In the genomic region with DNA sequence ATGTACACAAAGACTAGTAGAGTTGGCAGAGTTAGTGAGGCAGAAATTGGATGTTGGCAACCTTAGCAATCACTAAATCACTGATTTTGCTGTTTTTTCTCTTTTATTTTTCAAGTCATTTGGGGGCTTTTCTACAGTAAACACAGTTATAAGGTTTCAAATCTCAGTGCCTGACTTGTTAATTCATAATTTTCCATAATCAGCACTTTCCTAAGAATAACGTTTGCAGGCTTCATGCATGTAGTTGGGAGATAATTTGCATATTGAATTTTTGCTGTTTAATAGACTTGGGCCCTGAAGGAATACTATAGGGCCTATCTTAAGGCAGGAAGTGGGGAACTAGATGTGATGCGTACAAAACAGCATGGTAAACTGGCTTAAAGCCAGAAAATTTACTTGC, we compare ENCODE assay signal across 31 cellular contexts.
"Had no signal": no experiment of that assay in that cellular context is flagged by ENCODE, and none has a peak within 500 bp of the region (broad histone marks: within the 10 kb centered on the region; RNA-seq: fewer than 3 reads in every experiment).

No MANE protein-coding gene starts in this region.

- H3K36me3 ChIP-seq: ascending aorta, breast epithelium, cardiac muscle cell, gastrocnemius medialis, heart left ventricle had no signal

- H3K4me1 ChIP-seq: ascending aorta, breast epithelium, gastrocnemius medialis had no signal

- DNase-seq: activated CD4-positive, alpha-beta memory T cell treated with anti-CD3 and anti-CD28 coated beads, Interleukin-2, amount 10 ng/mL, durations not matched to agents 7 days and 5 days; activated CD4-positive, alpha-beta T cell treated with anti-CD3 and anti-CD28 coated beads for 36 hours; activated CD4-positive, CD25-positive, alpha-beta regulatory T cell; activated CD4-positive, CD25-positive, alpha-beta regulatory T cell treated with anti-CD3 and anti-CD28 coated beads, Interleukin-2, amount 50 U/mL, for 72 hours; activated CD8-positive, alpha-beta memory T cell treated with anti-CD3 and anti-CD28 coated beads, Interleukin-2, amount 50 U/mL, for 48 hours; activated gamma-delta T cell; activated naive CD4-positive, alpha-beta T cell; activated naive CD4-positive, alpha-beta T cell treated with anti-CD3 and anti-CD28 coated beads, Interleukin-2, amount 10 ng/mL, durations not matched to agents 7 days and 5 days; activated naive CD8-positive, alpha-beta T cell treated with anti-CD3 and anti-CD28 coated beads, Interleukin-2, amount 10 ng/mL, durations not matched to agents 7 days and 5 days; activated T-cell treated with anti-CD3 and anti-CD28 coated beads for 4 hours; activated T-cell treated with anti-CD3 and anti-CD28 coated beads, Interleukin-2, amount 50 U/mL, for 24 hours; activated T-cell treated with anti-CD3 and anti-CD28 coated beads, Interleukin-2, amount 50 U/mL, for 72 hours; central memory CD4-positive, alpha-beta T cell; cerebellar nuclear complex; dorsolateral prefrontal cortex; effector memory CD4-positive, alpha-beta T cell; foreskin fibroblast; gastrocnemius medialis; glutamatergic neuron; heart left ventricle; T-helper 2 cell had no signal

- H3K27me3 ChIP-seq: ascending aorta, breast epithelium, dorsolateral prefrontal cortex, gastrocnemius medialis, heart left ventricle had no signal

- H3K27me3 Mint-ChIP-seq: brain; dendritic cell treated with granulocyte-macrophage colony-stimulating factor and Interleukin-4, amounts not matched to agents 40 ng/mL and 50 ng/mL, for 4 days had no signal

- H3K4me3 Mint-ChIP-seq: activated CD4-positive, alpha-beta memory T cell treated with anti-CD3 and anti-CD28 coated beads, Interleukin-2, amount 10 ng/mL, durations not matched to agents 7 days and 5 days; activated CD4-positive, alpha-beta T cell treated with anti-CD3 and anti-CD28 coated beads for 36 hours; activated CD4-positive, alpha-beta T cell treated with anti-CD3 and anti-CD28 coated beads, Interleukin-2, amount 10 ng/mL, durations not matched to agents 24 days and 14 days; activated naive CD4-positive, alpha-beta T cell treated with anti-CD3 and anti-CD28 coated beads, Interleukin-2, amount 10 ng/mL, durations not matched to agents 7 days and 5 days; activated naive CD8-positive, alpha-beta T cell treated with anti-CD3 and anti-CD28 coated beads, Interleukin-2, amount 10 ng/mL, durations not matched to agents 7 days and 5 days; activated T-cell treated with anti-CD3 and anti-CD28 coated beads, Interleukin-2, amount 50 U/mL, for 24 hours; activated T-cell treated with anti-CD3 and anti-CD28 coated beads, Interleukin-2, amount 50 U/mL, for 72 hours; brain; dendritic cell treated with granulocyte-macrophage colony-stimulating factor and Interleukin-4, amounts not matched to agents 40 ng/mL and 50 ng/mL, for 4 days; endodermal cell had no signal

- H3K27ac Mint-ChIP-seq: activated CD4-positive, alpha-beta memory T cell treated with anti-CD3 and anti-CD28 coated beads, Interleukin-2, amount 10 ng/mL, durations not matched to agents 7 days and 5 days; activated CD4-positive, alpha-beta T cell treated with anti-CD3 and anti-CD28 coated beads for 36 hours; activated CD4-positive, alpha-beta T cell treated with anti-CD3 and anti-CD28 coated beads, Interleukin-2, amount 10 ng/mL, durations not matched to agents 24 days and 14 days; activated naive CD4-positive, alpha-beta T cell treated with anti-CD3 and anti-CD28 coated beads, Interleukin-2, amount 10 ng/mL, durations not matched to agents 7 days and 5 days; activated naive CD4-positive, alpha-beta T cell treated with anti-CD3 and anti-CD28 coated beads, Interleukin-2, amount 50 U/mL, for 72 hours; activated naive CD8-positive, alpha-beta T cell treated with anti-CD3 and anti-CD28 coated beads, Interleukin-2, amount 10 ng/mL, durations not matched to agents 7 days and 5 days; activated T-cell treated with anti-CD3 and anti-CD28 coated beads, Interleukin-2, amount 50 U/mL, for 24 hours; activated T-cell treated with anti-CD3 and anti-CD28 coated beads, Interleukin-2, amount 50 U/mL, for 72 hours; dendritic cell treated with granulocyte-macrophage colony-stimulating factor and Interleukin-4, amounts not matched to agents 40 ng/mL and 50 ng/mL, for 4 days; endodermal cell had no signal

- H3K4me3 ChIP-seq: ascending aorta, breast epithelium, cardiac muscle cell, coronary artery, dorsolateral prefrontal cortex, gastrocnemius medialis, heart left ventricle had no signal

- H3K4me1 Mint-ChIP-seq: activated CD4-positive, alpha-beta memory T cell treated with anti-CD3 and anti-CD28 coated beads, Interleukin-2, amount 10 ng/mL, durations not matched to agents 7 days and 5 days; activated CD4-positive, alpha-beta T cell treated with anti-CD3 and anti-CD28 coated beads for 36 hours; activated CD4-positive, alpha-beta T cell treated with anti-CD3 and anti-CD28 coated beads, Interleukin-2, amount 10 ng/mL, durations not matched to agents 24 days and 14 days; activated naive CD4-positive, alpha-beta T cell treated with anti-CD3 and anti-CD28 coated beads, Interleukin-2, amount 10 ng/mL, durations not matched to agents 7 days and 5 days; activated naive CD8-positive, alpha-beta T cell treated with anti-CD3 and anti-CD28 coated beads, Interleukin-2, amount 10 ng/mL, durations not matched to agents 7 days and 5 days had no signal

- H3K9me3 ChIP-seq: ascending aorta, breast epithelium, gastrocnemius medialis, heart left ventricle had no signal

- ATAC-seq: activated CD4-positive, alpha-beta T cell treated with anti-CD3 and anti-CD28 coated beads for 36 hours; activated naive CD4-positive, alpha-beta T cell treated with anti-CD3 and anti-CD28 coated beads, Interleukin-2, amount 50 U/mL, for 72 hours; activated T-cell treated with anti-CD3 and anti-CD28 coated beads, Interleukin-2, amount 50 U/mL, for 72 hours; esophagus mucosa; gastrocnemius medialis; heart left ventricle had no signal

- H3K36me3 Mint-ChIP-seq: activated naive CD4-positive, alpha-beta T cell treated with anti-CD3 and anti-CD28 coated beads, Interleukin-2, amount 10 ng/mL, durations not matched to agents 7 days and 5 days; activated naive CD4-positive, alpha-beta T cell treated with anti-CD3 and anti-CD28 coated beads, Interleukin-2, amount 50 U/mL, for 72 hours; activated naive CD8-positive, alpha-beta T cell treated with anti-CD3 and anti-CD28 coated beads, Interleukin-2, amount 10 ng/mL, durations not matched to agents 7 days and 5 days; brain had no signal

- H3K27ac ChIP-seq: ascending aorta, breast epithelium, cardiac muscle cell, coronary artery, dorsolateral prefrontal cortex, gastrocnemius medialis, heart left ventricle had no signal

- H3K9me3 Mint-ChIP-seq: activated CD4-positive, alpha-beta memory T cell treated with anti-CD3 and anti-CD28 coated beads, Interleukin-2, amount 10 ng/mL, durations not matched to agents 7 days and 5 days; activated CD4-positive, alpha-beta T cell treated with anti-CD3 and anti-CD28 coated beads, Interleukin-2, amount 10 ng/mL, durations not matched to agents 24 days and 14 days; activated naive CD4-positive, alpha-beta T cell treated with anti-CD3 and anti-CD28 coated beads, Interleukin-2, amount 10 ng/mL, durations not matched to agents 7 days and 5 days; activated naive CD8-positive, alpha-beta T cell treated with anti-CD3 and anti-CD28 coated beads, Interleukin-2, amount 10 ng/mL, durations not matched to agents 7 days and 5 days; activated T-cell treated with anti-CD3 and anti-CD28 coated beads, Interleukin-2, amount 50 U/mL, for 24 hours; activated T-cell treated with anti-CD3 and anti-CD28 coated beads, Interleukin-2, amount 50 U/mL, for 72 hours; brain; dendritic cell treated with granulocyte-macrophage colony-stimulating factor and Interleukin-4, amounts not matched to agents 40 ng/mL and 50 ng/mL, for 4 days; endodermal cell had no signal
